21 cellular contexts compared by ENCODE assay signal in genomic region chr1:2628191-2628932, GRCh38. TPM values are rescaled to one million over a fixed set of nuclear protein-coding genes. Genes with fewer than 3 reads are reported as not detected.
DNase-seq lines count a peak whose midpoint lies in the region; ATAC-seq, FAIRE-seq and TF ChIP-seq lines count a peak whose summit lies in the region.
"Had no signal": no experiment of that assay in that cellular context is flagged by ENCODE, and none has a peak within 500 bp of the region (broad histone marks: within the 10 kb centered on the region; RNA-seq: fewer than 3 reads in every experiment).

No MANE protein-coding gene starts in this region.

- no peak overlapping the region for H3K4me3 ChIP-seq in CD8-positive, alpha-beta T cell (ENCODE audit: low read depth, low read length)
- H3K4me3 ChIP-seq in H1 (ENCODE audit: extremely low read depth in 1 of 4, insufficient read depth in 2 of 4, low read depth in 3 of 4, low read length in 4 of 4), result peak overlapping the region; percentile 34 to 64 (median 34)
- H3K4me3 ChIP-seq: BLaER1 treated with 17β-estradiol and CSF1 and Interleukin-3, amounts not matched to agents 10 nM and 100 nM; SK-N-MC; transverse colon had no signal

- TF ChIP-seq CTCF in CD8-positive, alpha-beta T cell (IDR thresholded peaks at IDR 0.05), result no peak
- TF ChIP-seq CTCF in H1 (IDR thresholded peaks at IDR 0.05; ENCODE audit: control extremely low read depth in 1 of 3, insufficient read depth in 1 of 3, low read depth in 1 of 3, low read length in 3 of 3) (no peak), nephron progenitor cell (IDR thresholded peaks at IDR 0.05) (no peak)

- H3K79me2 ChIP-seq in H1 (ENCODE audit: control insufficient read depth in 1 of 2, insufficient read depth in 2 of 2, low read length in 2 of 2), result no peaks in the 10 kb centered on the region

- CTCF ChIA-PET in CD8-positive, alpha-beta T cell (lab: Charles Lee), result no interaction called here
- CTCF ChIA-PET in H1 (lab: Charles Lee; ENCODE audit: partially characterized antibody), result interaction anchor here (0.6 kb wide), 1 partner anchor 30 kb away, joined by 3 read pairs; no protein-coding TSS in a partner anchor

- H3K4me1 Mint-ChIP-seq in CD8-positive, alpha-beta T cell (ENCODE audit: low read depth), result peaks cover 22% of the 10 kb centered on the region
- H3K4me1 Mint-ChIP-seq in nephron progenitor cell, result peaks cover 9% of the 10 kb centered on the region

- H3K27ac Mint-ChIP-seq in CD8-positive, alpha-beta T cell, result no peak overlapping the region
- H3K27ac Mint-ChIP-seq in nephron progenitor cell, result no peak overlapping the region

- no peak overlapping the region for H3K4ac ChIP-seq in H1 (replicated peaks; ENCODE audit: insufficient read length, low read depth, low read length)

- peak overlapping the region; percentile 66 to 84 for H3K4me2 ChIP-seq in H1 (ENCODE audit: insufficient read depth in 1 of 2, low read depth in 2 of 2, low read length in 2 of 2)
- H3K4me2 ChIP-seq: BLaER1 treated with 17β-estradiol and CSF1 and Interleukin-3, amounts not matched to agents 10 nM and 100 nM had no signal

- no peak for TF ChIP-seq POLR2A in H1 (IDR thresholded peaks at IDR 0.05; ENCODE audit: control extremely low read depth in 1 of 2, low read depth in 2 of 2, low read length in 2 of 2)
- TF ChIP-seq POLR2A in GM12891 (IDR thresholded peaks at IDR 0.05; ENCODE audit: low read depth, low read length), result no peak

- peaks cover 6% of the 10 kb centered on the region for H3K27me3 ChIP-seq in CD8-positive, alpha-beta T cell (ENCODE audit: insufficient read depth, low read length)
- H3K27me3 ChIP-seq in H1 (replicated peaks in 1 of 4; ENCODE audit: control insufficient read depth in 3 of 4, extremely low read depth in 1 of 4, insufficient read depth in 3 of 4, low read length in 3 of 4), result peaks cover 22 to 52% (median 36%) of the 10 kb centered on the region in 4 experiments

- no peak overlapping the region; the same call in 1 of the 2 replicates for H3K18ac ChIP-seq in H1 (ENCODE audit: extremely low read depth, low read length)

- peaks cover 42% of the 10 kb centered on the region for H3K27me3 Mint-ChIP-seq in CD8-positive, alpha-beta T cell (ENCODE audit: low read depth)
- peaks cover 87% of the 10 kb centered on the region for H3K27me3 Mint-ChIP-seq in nephron progenitor cell (ENCODE audit: low read depth, poor library complexity)

- no peak overlapping the region for H2AFZ ChIP-seq in H1 (ENCODE audit: low read length)

- H3K4me3 Mint-ChIP-seq in CD8-positive, alpha-beta T cell, result peak overlapping the region; percentile 18
- H3K4me3 Mint-ChIP-seq in nephron progenitor cell, result no peak overlapping the region

- H3K36me3 Mint-ChIP-seq in CD8-positive, alpha-beta T cell, result no peaks in the 10 kb centered on the region
- no peaks in the 10 kb centered on the region for H3K36me3 Mint-ChIP-seq in nephron progenitor cell (ENCODE audit: low read depth)

- H3K4me1 ChIP-seq in CD8-positive, alpha-beta T cell (ENCODE audit: insufficient read depth, low read length), result peaks cover 5% of the 10 kb centered on the region
- H3K4me1 ChIP-seq in ES-I3 (ENCODE audit: insufficient read depth, low read length), result peaks cover 14% of the 10 kb centered on the region; the same call in 1 of the 2 replicates
- H3K4me1 ChIP-seq in H1 (replicated peaks in 1 of 4; ENCODE audit: control insufficient read depth in 3 of 4, insufficient read depth in 4 of 4, low read length in 3 of 4), result peaks cover 0 to 23% (median 15%) of the 10 kb centered on the region in 4 experiments; a peak in 6 of 7 replicates

- H2BK120ac ChIP-seq in H1 (replicated peaks; ENCODE audit: low read depth, low read length), result no peak overlapping the region

- no peak overlapping the region for H3K23ac ChIP-seq in H1 (ENCODE audit: insufficient read length)

- H2AK5ac ChIP-seq in H1 (ENCODE audit: low read depth, low read length), result no peak overlapping the region

- H4K8ac ChIP-seq in H1 (ENCODE audit: extremely low read depth, insufficient read depth, low read length), result peak overlapping the region; percentile 89; the same call in 1 of the 2 replicates

- no peak for ATAC-seq in CD8-positive, alpha-beta T cell
- no peak for ATAC-seq in HG03097 (IDR thresholded peaks at IDR 0.05; ENCODE audit: low FRiP score, unreplicated experiment)

- no peak overlapping the region for H3K56ac ChIP-seq in H1 (replicated peaks; ENCODE audit: insufficient read length, low read depth, low read length)

- no peak overlapping the region for H4K5ac ChIP-seq in H1 (ENCODE audit: insufficient read length, low read depth, low read length)

- POLR2A ChIA-PET in CD8-positive, alpha-beta T cell (lab: Charles Lee), result no interaction called here
- POLR2A ChIA-PET in H1 (lab: Charles Lee; ENCODE audit: partially characterized antibody), result interaction anchor here (1.0 kb wide), 1 partner anchor 43 kb away, joined by 4 read pairs; no protein-coding TSS in a partner anchor

- H2BK20ac ChIP-seq in H1 (ENCODE audit: low read length), result no peak overlapping the region

- no peak overlapping the region for H3K14ac ChIP-seq in H1 (ENCODE audit: insufficient read length)

- H3K9ac ChIP-seq in ES-I3 (ENCODE audit: low read depth, low read length), result peak overlapping the region; percentile 30; the same call in 1 of the 2 replicates
- no peak overlapping the region for H3K9ac ChIP-seq in H1 (replicated peaks in 1 of 4; ENCODE audit: extremely low read depth in 1 of 4, low read depth in 3 of 4, low read length in 3 of 4)
- H3K9ac ChIP-seq: BLaER1 treated with 17β-estradiol and CSF1 and Interleukin-3, amounts not matched to agents 10 nM and 100 nM had no signal

- WGBS in H1 (ENCODE audit: extremely low coverage in 1 of 2, insufficient coverage in 1 of 2, insufficient read length in 1 of 2, insufficient replicate concordance in 2 of 2, low coverage in 1 of 2, low lambda C conversion rate in 2 of 2, missing lambda C conversion rate in 1 of 2), 2 experiments, result 28% methylated on average over 22 of the region's 46 CpGs; no CpG with 5 or more reads in 1 of the 2 experiments

- peaks cover 6% of the 10 kb centered on the region for H3K23me2 ChIP-seq in H1 (ENCODE audit: low read depth, low read length)

- H3K27ac ChIP-seq in CD8-positive, alpha-beta T cell (ENCODE audit: low read depth, low read length), result no peak overlapping the region
- no peak overlapping the region for H3K27ac ChIP-seq in H1 (ENCODE audit: low read depth, low read length)
- H3K27ac ChIP-seq: BLaER1 treated with 17β-estradiol and CSF1 and Interleukin-3, amounts not matched to agents 10 nM and 100 nM; SK-N-MC; transverse colon had no signal

- no peaks in the 10 kb centered on the region for H3K9me3 ChIP-seq in CD8-positive, alpha-beta T cell (ENCODE audit: low read length)
- H3K9me3 ChIP-seq in ES-I3 (ENCODE audit: control insufficient read depth, insufficient read depth, low read length) (no peaks in the 10 kb centered on the region), H1 (ENCODE audit: insufficient read depth in 2 of 2, low read depth in 1 of 2, low read length in 1 of 2) (peaks cover 0 to 4% of the 10 kb centered on the region in 2 experiments; a peak in 1 of 4 replicates)
- H3K9me3 ChIP-seq: transverse colon had no signal

- TF ChIP-seq RAD21 in H1 (IDR thresholded peaks at IDR 0.05 in 1 of 2, conservative IDR thresholded peaks at IDR 0.05 in 1 of 2; ENCODE audit: low read depth in 2 of 2, low read length in 2 of 2), result no peak

- H4K91ac ChIP-seq in H1 (replicated peaks; ENCODE audit: insufficient read length, low read length), result no peak overlapping the region

- FAIRE-seq in H1 (lab: Jason Lieb, UNC) (no peak), GM12891 (lab: Jason Lieb, UNC) (no peak)
- FAIRE-seq: GM18507, GM19239, keratinocyte, TTC549 had no signal

- intact Hi-C loops in CD8-positive, alpha-beta T cell (cut with DNase I, micrococcal nuclease), result no loop called here

- no peak overlapping the region for H2BK12ac ChIP-seq in H1 (ENCODE audit: low read depth, low read length)

- peak in 1 of 2 experiments; percentile 88; a peak in 1 of 3 replicates for TF ChIP-seq EP300 in H1 (IDR thresholded peaks at IDR 0.05; ENCODE audit: borderline replicate concordance in 1 of 2, low read depth in 2 of 2, low read length in 2 of 2)

- H2BK5ac ChIP-seq in H1 (ENCODE audit: low read depth, low read length), result no peak overlapping the region

- no peaks in the 10 kb centered on the region for H3K9me3 Mint-ChIP-seq in CD8-positive, alpha-beta T cell
- peaks cover 14% of the 10 kb centered on the region for H3K9me3 Mint-ChIP-seq in nephron progenitor cell

- H3K79me1 ChIP-seq in H1 (ENCODE audit: low read depth, low read length), result no peaks in the 10 kb centered on the region

- no peak overlapping the region for H2BK15ac ChIP-seq in H1 (ENCODE audit: low read length)

- no peaks in the 10 kb centered on the region for H3K36me3 ChIP-seq in CD8-positive, alpha-beta T cell (ENCODE audit: insufficient read depth, low read length)
- no peaks in the 10 kb centered on the region for H3K36me3 ChIP-seq in ES-I3 (ENCODE audit: insufficient read depth, low read length)
- H3K36me3 ChIP-seq in H1 (ENCODE audit: control insufficient read depth in 2 of 4, insufficient read depth in 4 of 4, low read length in 3 of 4), result no peaks in the 10 kb centered on the region
- H3K36me3 ChIP-seq: BLaER1 treated with 17β-estradiol and CSF1 and Interleukin-3, amounts not matched to agents 10 nM and 100 nM; transverse colon had no signal

- peaks cover 0 to 11% of the 10 kb centered on the region in 2 experiments for H4K20me1 ChIP-seq in H1 (replicated peaks in 1 of 2; ENCODE audit: control insufficient read depth in 1 of 2, insufficient read depth in 2 of 2, low read length in 2 of 2)

- no peak for DNase-seq in CD8-positive, alpha-beta T cell
- DNase-seq in H1 (ENCODE audit: low read depth in 1 of 2, low spot score in 2 of 2) (no peak), nephron progenitor cell (peak; percentile 44), GM12891 (ENCODE audit: insufficient read length, low spot score) (no peak), midbrain (lab: John Stamatoyannopoulos, UW) (no peak)
- DNase-seq: activated CD4-positive, alpha-beta T cell treated with anti-CD3 and anti-CD28 coated beads, Interleukin-2, amount 50 U/mL, for 4 hours; anterior cingulate cortex; KG1; NCI-H1092 treated with DMSO at 0.1 percent for 48 hours; NCI-H2107; NCI-H526 treated with DMSO at 0.1 percent for 48 hours; stimulated activated CD4-positive, alpha-beta T cell treated with anti-CD3 and anti-CD28 coated beads, Interleukin-4, amount 100 ng/mL, for 24 hours; transverse colon had no signal

RNA-seq across cellular contexts. Expression of gene MMEL1, which starts 4.5 kb away (rescaled TPM):
- total RNA-seq in CD8-positive, alpha-beta T cell, result 1 to 10 TPM; 1.4 TPM
- total RNA-seq in H1 (2021; fragmentation: NEBNext Ultra II Directional; extraction: Animal tissue kit (Norgen Biotek cat#: 25700)), result 0.91 TPM in 1 of 2 replicates, not detected in the other
- polyA plus RNA-seq in H1 (2011; rRNA removed), result 1.7 and 4.0 TPM in 2 replicates
- polyA plus RNA-seq in H1 (2011; cell fraction: cytosol; rRNA removed), result 2.4 TPM
- 9.8 TPM for polyA plus RNA-seq in H1 (2011; cell fraction: nucleus; rRNA removed)
- 0.18 to 1.4 TPM (median 1.2 TPM) in 4 replicates for polyA plus RNA-seq in H1 (2012, experiment 1 of 2)
- polyA plus RNA-seq in H1 (2012, experiment 2 of 2), result 1.3 TPM
- 1.2 TPM for polyA plus RNA-seq in H1 (2013, experiment 1 of 2)
- polyA plus RNA-seq in H1 (2013, experiment 2 of 2), result 1.0 TPM
- 0.47 and 0.54 TPM in 2 replicates for polyA minus RNA-seq in H1 (2011; rRNA and poly(A)+ RNA removed)
- not detected for polyA minus RNA-seq in H1 (2011; cell fraction: cytosol; rRNA and poly(A)+ RNA removed)
- polyA minus RNA-seq in H1 (2011; cell fraction: nucleus; rRNA and poly(A)+ RNA removed), result 0.70 TPM
- polyA plus RNA-seq in GM12891 (2012; ENCODE audit: low read depth, missing spikeins), result not detected
- polyA plus RNA-seq: keratinocyte had no signal

RNA-seq across cellular contexts. Expression of gene PRXL2B, which starts 41.8 kb away (rescaled TPM):
- total RNA-seq in CD8-positive, alpha-beta T cell, result 10 to 100 TPM; 13.5 to 15.9 TPM
- total RNA-seq in H1 (2021; fragmentation: NEBNext Ultra II Directional; extraction: Animal tissue kit (Norgen Biotek cat#: 25700)), result 44.4 and 46.0 TPM in 2 replicates
- 35.3 and 54.6 TPM in 2 replicates for polyA plus RNA-seq in H1 (2011; rRNA removed)
- 39.9 TPM for polyA plus RNA-seq in H1 (2011; cell fraction: cytosol; rRNA removed)
- 87.5 TPM for polyA plus RNA-seq in H1 (2011; cell fraction: nucleus; rRNA removed)
- 35.5 to 45.3 TPM (median 42.8 TPM) in 4 replicates for polyA plus RNA-seq in H1 (2012, experiment 1 of 2)
- polyA plus RNA-seq in H1 (2012, experiment 2 of 2), result 46.9 TPM
- polyA plus RNA-seq in H1 (2013, experiment 1 of 2), result 27.5 TPM
- polyA plus RNA-seq in H1 (2013, experiment 2 of 2), result 26.7 TPM
- polyA minus RNA-seq in H1 (2011; rRNA and poly(A)+ RNA removed), result 15.9 and 21.5 TPM in 2 replicates
- 18.1 TPM for polyA minus RNA-seq in H1 (2011; cell fraction: cytosol; rRNA and poly(A)+ RNA removed)
- 16.7 TPM for polyA minus RNA-seq in H1 (2011; cell fraction: nucleus; rRNA and poly(A)+ RNA removed)
- polyA plus RNA-seq in GM12891 (2012; ENCODE audit: low read depth, missing spikeins), result 4.8 TPM
